8 cellular contexts compared by ENCODE assay signal in genomic region chr2:17309741-17310339, GRCh38.
DNase-seq lines count a peak whose midpoint lies in the region; ATAC-seq and TF ChIP-seq lines count a peak whose summit lies in the region.

No MANE protein-coding gene starts in this region.

- no peaks in the 10 kb centered on the region for H3K27me3 Mint-ChIP-seq in activated CD4-positive, alpha-beta memory T cell treated with anti-CD3 and anti-CD28 coated beads, Interleukin-2, amount 10 ng/mL, durations not matched to agents 7 days and 5 days
- peaks cover 13% of the 10 kb centered on the region for H3K27me3 Mint-ChIP-seq in activated T-helper 2 cell treated with anti-CD3 and anti-CD28 coated beads, Interferon-gamma antibody, Interleukin-2, Interleukin-4, amounts not matched to agents 10 μg/mL and 5 μg/mL and 100 μg/mL, durations not matched to agents 14 hours and 24 hours and 36 hours (ENCODE audit: low read depth)

- TF ChIP-seq CTCF in GM12873 (IDR thresholded peaks at IDR 0.05; ENCODE audit: insufficient read depth, low read depth, low read length, missing control alignments) = peak; percentile 79
- peak; percentile 35 to 63 (median 58) for TF ChIP-seq CTCF in breast epithelium (IDR thresholded peaks at IDR 0.05)
- TF ChIP-seq CTCF in left lung (IDR thresholded peaks at IDR 0.05) = peak; percentile 49 to 70

- peaks cover 3% of the 10 kb centered on the region for H3K4me1 Mint-ChIP-seq in activated CD4-positive, alpha-beta memory T cell treated with anti-CD3 and anti-CD28 coated beads, Interleukin-2, amount 10 ng/mL, durations not matched to agents 7 days and 5 days
- peaks cover 14% of the 10 kb centered on the region for H3K4me1 Mint-ChIP-seq in activated T-helper 2 cell treated with anti-CD3 and anti-CD28 coated beads, Interferon-gamma antibody, Interleukin-2, Interleukin-4, amounts not matched to agents 10 μg/mL and 5 μg/mL and 100 μg/mL, durations not matched to agents 14 hours and 24 hours and 36 hours (ENCODE audit: low read depth)

- ATAC-seq in GM21576 (IDR thresholded peaks at IDR 0.05; ENCODE audit: unreplicated experiment) = peak; percentile 92
- peak; percentile 89 for ATAC-seq in left lung

- no peak overlapping the region for H3K4me3 ChIP-seq in breast epithelium
- no peak overlapping the region for H3K4me3 ChIP-seq in left lung

- no peak overlapping the region for H3K4me3 Mint-ChIP-seq in activated CD4-positive, alpha-beta memory T cell treated with anti-CD3 and anti-CD28 coated beads, Interleukin-2, amount 10 ng/mL, durations not matched to agents 7 days and 5 days
- no peak overlapping the region for H3K4me3 Mint-ChIP-seq in activated T-helper 2 cell treated with anti-CD3 and anti-CD28 coated beads, Interferon-gamma antibody, Interleukin-2, Interleukin-4, amounts not matched to agents 10 μg/mL and 5 μg/mL and 100 μg/mL, durations not matched to agents 14 hours and 24 hours and 36 hours (ENCODE audit: low read depth)

- H3K4me1 ChIP-seq in breast epithelium (no peaks in the 10 kb centered on the region), left lung (no peaks in the 10 kb centered on the region)

- H3K27me3 ChIP-seq in breast epithelium (no peaks in the 10 kb centered on the region), left lung (no peaks in the 10 kb centered on the region)

- CTCF ChIA-PET in activated CD4-positive, alpha-beta memory T cell treated with anti-CD3 and anti-CD28 coated beads, Interleukin-2, amount 10 ng/mL, durations not matched to agents 7 days and 5 days (lab: Charles Lee) = interaction anchor here (0.9 to 1.3 kb wide), 3 partner anchors 15 to 537 kb away, joined by 3 read pairs; no protein-coding TSS in a partner anchor

- no peaks in the 10 kb centered on the region for H3K9me3 ChIP-seq in breast epithelium
- H3K9me3 ChIP-seq in left lung = no peaks in the 10 kb centered on the region

- DNase-seq in HK-2 (ENCODE audit: unreplicated experiment) = peak; percentile 27
- DNase-seq in NCI-H748 (lab: John Stamatoyannopoulos, UW; ENCODE audit: unreplicated experiment) = peak; percentile 93
- DNase-seq in breast epithelium (ENCODE audit: low spot score in 2 of 2) = no peak
- no peak for DNase-seq in left lung
- no peak for DNase-seq in activated CD4-positive, alpha-beta memory T cell treated with anti-CD3 and anti-CD28 coated beads, Interleukin-2, amount 10 ng/mL, durations not matched to agents 7 days and 5 days
- DNase-seq in activated T-helper 2 cell treated with anti-CD3 and anti-CD28 coated beads, Interferon-gamma antibody, Interleukin-2, Interleukin-4, amounts not matched to agents 10 μg/mL and 5 μg/mL and 100 μg/mL, durations not matched to agents 14 hours and 24 hours and 36 hours (ENCODE audit: low spot score) = no peak

- intact Hi-C loops in breast epithelium (cut with DNase I; ENCODE audit: low total_unique reads) = no loop called here
- intact Hi-C loops in left lung (cut with DNase I) = loop anchor here in 1 of 2 donors (10.0 kb wide), 2 partner anchors 165 to 535 kb away; no protein-coding TSS in a partner anchor
- intact Hi-C loops in activated T-helper 2 cell treated with anti-CD3 and anti-CD28 coated beads, Interferon-gamma antibody, Interleukin-2, Interleukin-4, amounts not matched to agents 10 μg/mL and 5 μg/mL and 100 μg/mL, durations not matched to agents 14 hours and 24 hours and 36 hours (cut with micrococcal nuclease) = no loop called here

- H3K36me3 ChIP-seq in breast epithelium = no peaks in the 10 kb centered on the region
- H3K36me3 ChIP-seq in left lung = no peaks in the 10 kb centered on the region

- TF ChIP-seq POLR2A in breast epithelium (IDR thresholded peaks at IDR 0.05) = no peak

- no peak overlapping the region for H3K27ac ChIP-seq in breast epithelium
- H3K27ac ChIP-seq in left lung = no peak overlapping the region

- no peaks in the 10 kb centered on the region for H3K36me3 Mint-ChIP-seq in activated CD4-positive, alpha-beta memory T cell treated with anti-CD3 and anti-CD28 coated beads, Interleukin-2, amount 10 ng/mL, durations not matched to agents 7 days and 5 days (ENCODE audit: low read depth)
- no peaks in the 10 kb centered on the region for H3K36me3 Mint-ChIP-seq in activated T-helper 2 cell treated with anti-CD3 and anti-CD28 coated beads, Interferon-gamma antibody, Interleukin-2, Interleukin-4, amounts not matched to agents 10 μg/mL and 5 μg/mL and 100 μg/mL, durations not matched to agents 14 hours and 24 hours and 36 hours (ENCODE audit: low read depth)

- H3K27ac Mint-ChIP-seq in activated CD4-positive, alpha-beta memory T cell treated with anti-CD3 and anti-CD28 coated beads, Interleukin-2, amount 10 ng/mL, durations not matched to agents 7 days and 5 days = no peak overlapping the region
- no peak overlapping the region for H3K27ac Mint-ChIP-seq in activated T-helper 2 cell treated with anti-CD3 and anti-CD28 coated beads, Interferon-gamma antibody, Interleukin-2, Interleukin-4, amounts not matched to agents 10 μg/mL and 5 μg/mL and 100 μg/mL, durations not matched to agents 14 hours and 24 hours and 36 hours

- POLR2A ChIA-PET in activated CD4-positive, alpha-beta memory T cell treated with anti-CD3 and anti-CD28 coated beads, Interleukin-2, amount 10 ng/mL, durations not matched to agents 7 days and 5 days (lab: Charles Lee) = no interaction called here

- no peaks in the 10 kb centered on the region for H3K9me3 Mint-ChIP-seq in activated CD4-positive, alpha-beta memory T cell treated with anti-CD3 and anti-CD28 coated beads, Interleukin-2, amount 10 ng/mL, durations not matched to agents 7 days and 5 days
- H3K9me3 Mint-ChIP-seq in activated T-helper 2 cell treated with anti-CD3 and anti-CD28 coated beads, Interferon-gamma antibody, Interleukin-2, Interleukin-4, amounts not matched to agents 10 μg/mL and 5 μg/mL and 100 μg/mL, durations not matched to agents 14 hours and 24 hours and 36 hours = no peaks in the 10 kb centered on the region

Comparison
In these comparisons a context has a peak if more than half of its experiments do, and no peak if none do; other contexts are left out.
1. DNase-seq: peak in HK-2 (single experiment) and NCI-H748 (single experiment); none in breast epithelium (0 of 2), left lung (0 of 2), activated CD4-positive, alpha-beta memory T cell treated with anti-CD3 and anti-CD28 coated beads, Interleukin-2, amount 10 ng/mL, durations not matched to agents 7 days and 5 days (single experiment) and activated T-helper 2 cell treated with anti-CD3 and anti-CD28 coated beads, Interferon-gamma antibody, Interleukin-2, Interleukin-4, amounts not matched to agents 10 μg/mL and 5 μg/mL and 100 μg/mL, durations not matched to agents 14 hours and 24 hours and 36 hours (single experiment).
2. Peak in every context shown above with its lines, with median percentiles within 50 percentile points of each other: CTCF ChIP-seq.